Comparison of ENCODE assay signal across 8 cellular contexts in the genomic region with DNA sequence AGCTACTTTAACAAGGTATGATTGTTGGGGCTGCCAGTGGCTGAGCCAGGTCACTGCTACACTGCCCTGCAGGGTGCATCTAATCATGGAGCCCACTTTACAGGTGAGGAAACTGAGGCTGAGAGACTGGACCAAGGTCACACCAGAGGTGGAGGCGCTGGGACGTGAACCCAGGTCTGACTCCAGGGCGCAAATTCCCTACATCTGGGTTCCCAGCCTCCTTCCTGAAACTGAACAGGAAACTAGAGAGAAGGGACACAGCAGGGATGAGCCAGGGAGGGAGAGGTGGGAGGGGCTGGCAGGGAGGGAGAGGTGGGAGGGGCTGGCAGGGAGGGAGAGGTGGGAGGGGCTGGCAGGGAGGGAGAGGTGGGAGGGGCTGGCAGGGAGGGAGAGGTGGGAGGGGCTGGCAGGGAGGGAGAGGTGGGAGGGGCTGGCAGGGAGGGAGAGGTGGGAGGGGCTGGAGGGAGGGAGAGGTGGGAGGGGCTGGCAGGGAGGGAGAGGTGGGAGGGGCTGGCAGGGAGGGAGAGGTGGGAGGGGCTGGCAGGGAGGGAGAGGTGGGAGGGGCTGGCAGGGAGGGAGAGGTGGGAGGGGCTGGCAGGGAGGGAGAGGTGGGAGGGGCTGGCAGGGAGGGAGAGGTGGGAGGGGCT. TPM values are rescaled to one million over a fixed set of nuclear protein-coding genes. Genes with fewer than 3 reads are reported as not detected.
DNase-seq lines count a peak whose midpoint lies in the region; ATAC-seq, FAIRE-seq and TF ChIP-seq lines count a peak whose summit lies in the region.
"Not testable (repeated sequence)": the region's sequence is repeated elsewhere in the genome, so short reads cannot be mapped to it uniquely, and the experiment has no call there.

No MANE protein-coding gene starts in this region.

- not testable (repeated sequence) for H2AFZ ChIP-seq in keratinocyte (ENCODE audit: control insufficient read depth, low read length)

- peak overlapping the region in 2 of 5 donors; percentile 90 to 92 for H3K27ac ChIP-seq in adrenal gland
- H3K27ac ChIP-seq in keratinocyte (ENCODE audit: control insufficient read depth, insufficient read depth, low read length), result peak overlapping the region; percentile 40
- not testable (repeated sequence) for H3K27ac ChIP-seq in pancreas
- peak overlapping the region; percentile 98 for H3K27ac ChIP-seq in tibial artery

- in situ Hi-C loops in Caki2 (cut with HindIII; ENCODE audit: low pct_unique_long_range_greater_than_20kb, low sequenced_read_pairs), result not testable (repeated sequence)

- peaks cover 22% of the 10 kb centered on the region for H3K36me3 ChIP-seq in MG63
- H3K36me3 ChIP-seq in adrenal gland (replicated peaks in 1 of 2); keratinocyte (ENCODE audit: control insufficient read depth in 2 of 2, extremely low read depth in 1 of 2, insufficient read depth in 2 of 2, low read length in 2 of 2); pancreas; tibial artery: not testable (repeated sequence)

- not testable (repeated sequence) for H3K9me1 ChIP-seq in keratinocyte (ENCODE audit: control insufficient read depth, extremely low read depth, insufficient read depth, low read length)

- H3K27me3 ChIP-seq in MG63; adrenal gland; keratinocyte (ENCODE audit: control insufficient read depth, extremely low read depth, insufficient read depth, low read length); pancreas; tibial artery: not testable (repeated sequence)

- not testable (repeated sequence) for H4K20me1 ChIP-seq in keratinocyte (ENCODE audit: control insufficient read depth, extremely low read depth, insufficient read depth, low read length)

- H3K4me3 ChIP-seq in MG63; adrenal gland; epithelial cell of esophagus (ENCODE audit: low read length); keratinocyte (ENCODE audit: control insufficient read depth in 2 of 3, extremely low read depth in 1 of 3, insufficient read depth in 2 of 3, low read depth in 1 of 3, low read length in 3 of 3); pancreas: not testable (repeated sequence)
- peak overlapping the region; percentile 49 to 56 for H3K4me3 ChIP-seq in tibial artery

- H3K4me1 ChIP-seq in adrenal gland (replicated peaks in 1 of 2), result peaks cover 0 to 33% of the 10 kb centered on the region in 2 donors
- peaks cover 45% of the 10 kb centered on the region for H3K4me1 ChIP-seq in keratinocyte (ENCODE audit: control insufficient read depth, extremely low read depth, insufficient read depth, low read length)
- H3K4me1 ChIP-seq in pancreas, result not testable (repeated sequence)
- peaks cover 14 to 92% (median 72%) of the 10 kb centered on the region in 4 donors for H3K4me1 ChIP-seq in tibial artery

- not testable (repeated sequence) for TF ChIP-seq POLR2A in adrenal gland (IDR thresholded peaks at IDR 0.05)

- peaks cover 26% of the 10 kb centered on the region for H3K79me2 ChIP-seq in keratinocyte (ENCODE audit: control insufficient read depth, insufficient read depth, low read length)

- not testable (repeated sequence) for FAIRE-seq in RCC 7860 (lab: Jason Lieb, UNC); pancreas (lab: Jason Lieb, UNC)
- FAIRE-seq in keratinocyte (lab: Jason Lieb, UNC), result peak; percentile 48

- 7 to 33% methylated on average over 2 to 3 of the region's 3 CpGs; no CpG with 5 or more reads in 2 of the 4 donors for WGBS in adrenal gland, 4 donors
- WGBS in pancreas, 2 donors, result 49 to 69% methylated on average over 3 of the region's 3 CpGs

- not testable (repeated sequence) for H3K9me3 ChIP-seq in MG63; adrenal gland (replicated peaks in 1 of 3); keratinocyte (ENCODE audit: control insufficient read depth, low read depth, low read length); pancreas; tibial artery

- intact Hi-C loops in adrenal gland (cut with DNase I); pancreas (cut with DNase I); tibial artery (cut with DNase I; ENCODE audit: low total_unique reads): not testable (repeated sequence)

- peak overlapping the region; percentile 9 for H3K9ac ChIP-seq in keratinocyte (ENCODE audit: control insufficient read depth, extremely low read depth, insufficient read depth, low read length)

- dilution Hi-C loops in keratinocyte (cut with MboI; ENCODE audit: extremely low pct_ligation_motif_present, low sequenced_read_pairs), result not testable (repeated sequence)

- DNase-seq in Caki2 (ENCODE audit: low read depth) (peak; percentile 42), MG63 (peak; percentile 69), RCC 7860 (ENCODE audit: low spot score) (peak; percentile 50), adrenal gland (peak; percentile 44 to 80 (median 55)), epithelial cell of esophagus (ENCODE audit: low read depth) (peak; percentile 56), pancreas (peak in 5 of 6 donors; percentile 57 to 73 (median 66)), tibial artery (peak in 1 of 2 donors; percentile 81)
- not testable (repeated sequence) for DNase-seq in keratinocyte (ENCODE audit: low read depth, low spot score)

- not testable (repeated sequence) for TF ChIP-seq CTCF in adrenal gland (IDR thresholded peaks at IDR 0.05); epithelial cell of esophagus (IDR thresholded peaks at IDR 0.05; ENCODE audit: insufficient read depth, low read depth, low read length, missing control alignments); keratinocyte (optimal IDR thresholded peaks at IDR 0.05 in 1 of 3, IDR thresholded peaks at IDR 0.05 in 1 of 3, conservative IDR thresholded peaks at IDR 0.05 in 1 of 3; ENCODE audit: extremely low read depth in 1 of 3, insufficient read depth in 2 of 3, low read length in 3 of 3); pancreas (IDR thresholded peaks at IDR 0.05); tibial artery (IDR thresholded peaks at IDR 0.05)

- H3K4me2 ChIP-seq in keratinocyte (ENCODE audit: control insufficient read depth, extremely low read depth, insufficient read depth, low read depth, low read length), result peak overlapping the region; percentile 16

- peak; percentile 30 to 57 (median 48) for ATAC-seq in pancreas

RNA-seq across cellular contexts. Expression of gene PKD1, which starts 7.9 kb away (rescaled TPM):
- total RNA-seq in Caki2 (2014; rRNA removed; shearing (Covaris generic); ENCODE audit: low replicate concordance), result 37.4 and 84.9 TPM in 2 replicates
- 60.2 and 106 TPM in 2 replicates for total RNA-seq in MG63 (2014; rRNA removed; shearing (Covaris generic); ENCODE audit: low replicate concordance)
- total RNA-seq in adrenal gland, result 100 to 1,000 TPM in 5 of 8 donors, 10 to 100 TPM in 3; 43.5 to 145 (median 104) TPM
- 100 to 1,000 TPM in 2 of 3 donors, 1 to 10 TPM in 1; 9.2 to 359 (median 104) TPM for polyA plus RNA-seq in adrenal gland
- 10.6 to 22.9 TPM (median 16.4 TPM) in 3 replicates for polyA plus RNA-seq in keratinocyte
- polyA plus RNA-seq in keratinocyte (2011; ENCODE audit: low read depth), result 11.0 TPM
- polyA plus RNA-seq in keratinocyte (2011; cell fraction: cytosol; rRNA removed), result 3.8 and 11.5 TPM in 2 replicates
- polyA plus RNA-seq in keratinocyte (2011; cell fraction: nucleus; rRNA removed), result 104 and 139 TPM in 2 replicates
- 19.6 and 30.4 TPM in 2 replicates for polyA plus RNA-seq in keratinocyte (2012; ENCODE audit: low replicate concordance)
- polyA minus RNA-seq in keratinocyte, result 39.6 to 62.5 TPM (median 40.9 TPM) in 3 replicates
- 57.4 TPM for polyA minus RNA-seq in keratinocyte (2011; cell fraction: cytosol; rRNA and poly(A)+ RNA removed)
- polyA minus RNA-seq in keratinocyte (2011; cell fraction: nucleus; rRNA and poly(A)+ RNA removed), result 139 and 161 TPM in 2 replicates
- 10 to 100 TPM; 29.8 to 50.5 (median 39.5) TPM for total RNA-seq in pancreas
- polyA plus RNA-seq in pancreas, result 100 to 1,000 TPM in 1 of 2 donors, 10 to 100 TPM in 1; 68.6 to 127 TPM

RNA-seq across cellular contexts. Expression of gene RAB26, which starts 20.7 kb away (rescaled TPM):
- 8.9 and 9.5 TPM in 2 replicates for total RNA-seq in Caki2 (2014; rRNA removed; shearing (Covaris generic); ENCODE audit: low replicate concordance)
- total RNA-seq in MG63 (2014; rRNA removed; shearing (Covaris generic); ENCODE audit: low replicate concordance), result not detected in 2 replicates
- total RNA-seq in adrenal gland (1 to 10 TPM in 6 of 8 donors, not detected in 2; 1.0 to 4.1 (median 1.8) TPM), pancreas (10 to 100 TPM; 19.2 to 36.8 (median 28.4) TPM)
- polyA plus RNA-seq in adrenal gland (10 to 100 TPM in 1 of 3 donors, 1 to 10 TPM in 1, under 1 TPM in 1; 0.46 to 23.1 (median 6.7) TPM), keratinocyte (0.44 to 0.91 TPM (median 0.58 TPM) in 3 replicates), pancreas (100 to 1,000 TPM; 161 to 255 TPM)
- not detected for polyA plus RNA-seq in keratinocyte (2011; ENCODE audit: low read depth)
- 0.21 and 0.70 TPM in 2 replicates for polyA plus RNA-seq in keratinocyte (2011; cell fraction: cytosol; rRNA removed)
- 1.0 and 2.2 TPM in 2 replicates for polyA plus RNA-seq in keratinocyte (2011; cell fraction: nucleus; rRNA removed)
- 0.83 and 1.5 TPM in 2 replicates for polyA plus RNA-seq in keratinocyte (2012; ENCODE audit: low replicate concordance)
- polyA minus RNA-seq in keratinocyte, result 0.23 to 0.77 TPM in 2 of 3 replicates, not detected in the other
- not detected for polyA minus RNA-seq in keratinocyte (2011; cell fraction: cytosol; rRNA and poly(A)+ RNA removed)
- polyA minus RNA-seq in keratinocyte (2011; cell fraction: nucleus; rRNA and poly(A)+ RNA removed), result 0.74 and 1.2 TPM in 2 replicates

RNA-seq across cellular contexts. Expression of gene TRAF7, which starts 27.8 kb away (rescaled TPM):
- 94.4 and 101 TPM in 2 replicates for total RNA-seq in Caki2 (2014; rRNA removed; shearing (Covaris generic); ENCODE audit: low replicate concordance)
- 68.0 and 111 TPM in 2 replicates for total RNA-seq in MG63 (2014; rRNA removed; shearing (Covaris generic); ENCODE audit: low replicate concordance)
- 100 to 1,000 TPM in 1 of 8 donors, 10 to 100 TPM in 7; 28.4 to 129 (median 60.5) TPM for total RNA-seq in adrenal gland
- polyA plus RNA-seq in adrenal gland, result 10 to 100 TPM; 21.0 to 47.8 (median 43.8) TPM
- polyA plus RNA-seq in keratinocyte, result 38.4 to 52.1 TPM (median 45.9 TPM) in 3 replicates
- polyA plus RNA-seq in keratinocyte (2011; ENCODE audit: low read depth), result 28.3 TPM
- polyA plus RNA-seq in keratinocyte (2011; cell fraction: cytosol; rRNA removed), result 37.3 and 68.2 TPM in 2 replicates
- polyA plus RNA-seq in keratinocyte (2011; cell fraction: nucleus; rRNA removed), result 51.7 and 65.5 TPM in 2 replicates
- polyA plus RNA-seq in keratinocyte (2012; ENCODE audit: low replicate concordance), result 41.9 and 72.5 TPM in 2 replicates
- 54.2 to 122 TPM (median 60.8 TPM) in 3 replicates for polyA minus RNA-seq in keratinocyte
- polyA minus RNA-seq in keratinocyte (2011; cell fraction: cytosol; rRNA and poly(A)+ RNA removed), result 96.1 TPM
- 35.2 and 37.6 TPM in 2 replicates for polyA minus RNA-seq in keratinocyte (2011; cell fraction: nucleus; rRNA and poly(A)+ RNA removed)
- total RNA-seq in pancreas, result 10 to 100 TPM; 25.3 to 45.1 (median 40.8) TPM
- 10 to 100 TPM; 24.5 to 30.1 TPM for polyA plus RNA-seq in pancreas
